ENCODE assay signal across 13 cellular contexts in the genomic region with DNA sequence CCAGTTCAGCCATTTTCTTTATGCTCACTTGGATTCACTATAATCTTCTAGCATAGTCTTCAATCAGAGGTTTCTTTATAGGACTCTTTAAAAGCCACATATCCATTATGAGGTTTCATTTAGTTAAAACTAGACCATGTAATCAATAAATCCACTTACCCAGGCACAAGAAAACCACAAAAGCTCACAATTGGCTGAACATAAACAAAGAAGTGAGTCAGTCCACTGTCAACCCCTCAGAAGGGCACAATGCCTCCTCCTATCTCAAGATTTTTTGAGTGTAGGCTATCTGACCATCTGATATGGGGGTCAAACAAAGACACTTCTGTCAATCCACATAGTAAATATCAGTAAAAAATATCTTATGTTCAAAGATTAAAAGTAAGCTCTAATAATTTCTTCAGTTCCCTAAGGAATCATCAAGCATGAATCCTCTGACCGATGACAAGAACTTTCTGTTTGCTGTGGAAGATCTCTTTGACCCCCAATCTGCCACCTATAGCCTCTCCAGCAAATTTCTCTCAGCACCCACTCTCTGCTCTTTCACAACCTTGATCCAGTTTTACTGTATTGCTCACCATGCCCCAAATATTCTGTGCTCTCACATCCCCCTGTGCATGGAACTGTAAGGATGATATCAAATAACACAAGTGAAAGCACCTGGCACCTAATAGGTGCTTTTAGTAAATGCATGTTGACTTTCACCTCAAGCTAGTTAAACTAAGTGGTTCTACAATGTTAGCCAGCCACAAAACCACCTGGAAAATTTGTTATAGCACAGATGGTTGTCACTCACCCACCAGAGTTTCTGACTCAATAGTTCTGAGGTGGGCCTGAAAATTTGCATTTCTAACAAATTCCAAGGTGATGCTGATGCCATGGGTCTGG. TPM values are rescaled to one million over a fixed set of nuclear protein-coding genes. Genes with fewer than 3 reads are reported as not detected.
A peak's percentile ranks its signal among the peaks of the same experiment; 100 is the strongest.
DNase-seq lines count a peak whose midpoint lies in the region; ATAC-seq and TF ChIP-seq lines count a peak whose summit lies in the region.
"Had no signal": no experiment of that assay in that cellular context is flagged by ENCODE, and none has a peak within 500 bp of the region (broad histone marks: within the 10 kb centered on the region; RNA-seq: fewer than 3 reads in every experiment).

No MANE protein-coding gene starts in this region.

- no peak for ATAC-seq in psoas muscle
- no peak for ATAC-seq in HG03521 (IDR thresholded peaks at IDR 0.05; ENCODE audit: unreplicated experiment)
- ATAC-seq: naive thymus-derived CD4-positive, alpha-beta T cell had no signal

- DNase-seq in DMS153 (lab: John Stamatoyannopoulos, UW) (peak; percentile 80), DMS153 treated with DMSO at 0.1 percent for 48 hours (lab: John Stamatoyannopoulos, UW; ENCODE audit: unreplicated experiment) (no peak), NCI-H1105 treated with DMSO at 0.1 percent for 48 hours (lab: John Stamatoyannopoulos, UW) (peak; percentile 74), SHP77 treated with DMSO at 0.1 percent for 48 hours (lab: John Stamatoyannopoulos, UW) (peak; percentile 8), osteoblast (ENCODE audit: insufficient read length, low spot score, missing footprints) (no peak), psoas muscle (no peak), GM03348 (ENCODE audit: low spot score) (no peak)
- DNase-seq: DND-41; naive thymus-derived CD4-positive, alpha-beta T cell had no signal

- no peaks in the 10 kb centered on the region for H4K20me1 ChIP-seq in osteoblast (ENCODE audit: insufficient read depth, low read length)

- no peaks in the 10 kb centered on the region for H3K27me3 ChIP-seq in osteoblast (ENCODE audit: insufficient read depth, low read length)
- peaks cover 0 to 3% (median 0%) of the 10 kb centered on the region in 3 donors for H3K27me3 ChIP-seq in psoas muscle (ENCODE audit: insufficient read depth in 3 of 3, low read length in 2 of 3)
- H3K27me3 ChIP-seq: cardiac muscle cell had no signal

- TF ChIP-seq CTCF in osteoblast (IDR thresholded peaks at IDR 0.05; ENCODE audit: extremely low read depth, low read depth, low read length) (no peak), psoas muscle (IDR thresholded peaks at IDR 0.05) (no peak)

- H3K9me3 ChIP-seq in osteoblast (ENCODE audit: low read depth, low read length): no peaks in the 10 kb centered on the region
- no peaks in the 10 kb centered on the region for H3K9me3 ChIP-seq in psoas muscle

- H3K4me3 ChIP-seq in osteoblast (ENCODE audit: insufficient read depth, low read length) (no peak overlapping the region), psoas muscle (no peak overlapping the region)
- H3K4me3 ChIP-seq: cardiac muscle cell, skin epidermis had no signal

- peaks cover 16% of the 10 kb centered on the region for H3K36me3 ChIP-seq in osteoblast (ENCODE audit: insufficient read depth, low read length)
- no peaks in the 10 kb centered on the region for H3K36me3 ChIP-seq in psoas muscle (ENCODE audit: insufficient read depth in 1 of 2, low read depth in 1 of 2)
- H3K36me3 ChIP-seq: cardiac muscle cell had no signal

- peaks cover 1% of the 10 kb centered on the region for H3K79me2 ChIP-seq in osteoblast (ENCODE audit: insufficient read depth, low read length)

- no peak overlapping the region for H2AFZ ChIP-seq in osteoblast (ENCODE audit: low read length)

- WGBS in psoas muscle, 3 donors: 81 to 85% (median 85%) methylated on average over 1 of the region's 1 CpG

- H3K4me1 ChIP-seq in osteoblast (ENCODE audit: insufficient read depth, low read length) (peaks cover 27% of the 10 kb centered on the region), psoas muscle (no peaks in the 10 kb centered on the region)

- intact Hi-C loops in psoas muscle (cut with DNase I): no loop called here

- peak overlapping the region; percentile 20 for H3K4me2 ChIP-seq in osteoblast (ENCODE audit: insufficient read depth, low read length)

- H3K27ac ChIP-seq in osteoblast (ENCODE audit: low read depth, low read length): peak overlapping the region; percentile 31
- no peak overlapping the region for H3K27ac ChIP-seq in psoas muscle
- H3K27ac ChIP-seq: 22Rv1, cardiac muscle cell, skin epidermis had no signal

RNA-seq across cellular contexts. Expression of a gene that starts 16.7 kb away (rescaled TPM):
- total RNA-seq in osteoblast: 14.5 and 21.2 TPM in 2 replicates
- total RNA-seq in psoas muscle: under 1 TPM in 1 of 4 donors, not detected in 3; 0.04 TPM
- polyA plus RNA-seq in psoas muscle: under 1 TPM in 1 of 3 donors, not detected in 2; under 0.01 TPM
- polyA plus RNA-seq: naive thymus-derived CD4-positive, alpha-beta T cell had no signal

RNA-seq across cellular contexts. Expression of a gene that starts 59.8 kb away (rescaled TPM):
- total RNA-seq in osteoblast (14.5 and 15.6 TPM in 2 replicates), psoas muscle (1 to 10 TPM; 2.3 to 5.3 (median 4.4) TPM)
- 10 to 100 TPM in 2 of 3 donors, 1 to 10 TPM in 1; 6.5 to 12.9 (median 10.0) TPM for polyA plus RNA-seq in psoas muscle

Comparison
In these comparisons a context has a peak if more than half of its experiments do, and no peak if none do; other contexts are left out.
1. DNase-seq: peak in DMS153 (single experiment), NCI-H1105 treated with DMSO at 0.1 percent for 48 hours (single experiment) and SHP77 treated with DMSO at 0.1 percent for 48 hours (single experiment); none in DMS153 treated with DMSO at 0.1 percent for 48 hours (single experiment), osteoblast (single experiment), psoas muscle (0 of 2) and GM03348 (single experiment).
2. RNA of a gene that starts 16.7 kb away (total RNA-seq): 14.5 to 21.2 TPM in osteoblast; 0.04 TPM in psoas muscle; every median in the first group is over 10 times any median in the second.